In the genomic region with DNA sequence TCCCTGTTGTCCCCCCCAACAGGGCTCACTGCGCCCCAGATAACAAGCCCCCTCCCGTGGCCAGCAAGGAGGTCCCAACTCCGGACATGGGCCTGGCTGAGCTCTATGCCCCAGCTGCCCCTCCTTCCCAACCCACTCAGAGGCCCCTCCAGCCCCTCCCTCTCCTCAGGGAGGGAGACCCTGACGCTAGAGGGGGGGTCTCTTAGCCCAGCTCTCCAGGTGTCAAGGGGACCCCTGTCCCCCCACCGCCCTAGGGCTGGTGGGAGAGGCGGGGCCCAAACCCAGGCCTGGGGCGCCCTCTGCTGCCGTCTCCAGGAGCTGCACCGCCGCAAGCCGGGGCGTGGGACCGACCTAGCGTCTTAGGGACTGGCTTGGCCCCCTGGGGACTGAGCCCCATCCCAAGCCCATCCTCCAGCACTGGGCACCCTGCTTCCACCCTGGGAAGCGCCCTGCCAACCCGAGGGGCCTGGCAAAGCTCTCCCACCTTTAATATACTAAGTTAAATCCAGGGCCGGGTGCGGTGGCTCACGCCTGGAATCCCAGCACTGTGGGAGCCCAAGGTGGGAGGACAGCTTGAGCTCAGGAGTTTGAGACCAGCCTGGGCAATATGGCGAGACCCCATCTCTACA, we compare ENCODE assay signal across 9 cellular contexts. TPM values are rescaled to one million over a fixed set of nuclear protein-coding genes. Genes with fewer than 3 reads are reported as not detected.
DNase-seq lines count a peak whose midpoint lies in the region; ATAC-seq, FAIRE-seq and TF ChIP-seq lines count a peak whose summit lies in the region.
"Had no signal": no experiment of that assay in that cellular context is flagged by ENCODE, and none has a peak within 500 bp of the region (broad histone marks: within the 10 kb centered on the region; RNA-seq: fewer than 3 reads in every experiment).

No MANE protein-coding gene starts in this region.

- FAIRE-seq in kidney (lab: Jason Lieb, UNC): no peak
- FAIRE-seq: islet of Langerhans had no signal

- no peaks in the 10 kb centered on the region for H3K36me3 ChIP-seq in HAP-1 (replicated peaks)
- no peaks in the 10 kb centered on the region for H3K36me3 ChIP-seq in kidney (ENCODE audit: control insufficient read depth in 1 of 2, insufficient read depth in 2 of 2, low read length in 2 of 2)

- intact Hi-C loops in kidney (cut with DNase I): no loop called here

- peak; percentile 68 for TF ChIP-seq CTCF in AG10803 (conservative IDR thresholded peaks at IDR 0.05; ENCODE audit: low read length)
- TF ChIP-seq CTCF in astrocyte of the spinal cord (IDR thresholded peaks at IDR 0.05; ENCODE audit: low read depth, low read length): peak; percentile 90
- TF ChIP-seq CTCF in kidney (IDR thresholded peaks at IDR 0.05; ENCODE audit: borderline replicate concordance, extremely low read depth, insufficient read depth): peak; percentile 93

- ATAC-seq in GM21723 (IDR thresholded peaks at IDR 0.05; ENCODE audit: unreplicated experiment): no peak

- H3K4me1 ChIP-seq in HAP-1 (peaks cover 3% of the 10 kb centered on the region), kidney (ENCODE audit: control insufficient read depth in 1 of 2, insufficient read depth in 1 of 2, low read depth in 1 of 2, low read length in 2 of 2) (no peaks in the 10 kb centered on the region)

- in situ Hi-C loops in HAP-1 (cut with MboI; ENCODE audit: low sequenced_read_pairs): no loop called here
- in situ Hi-C loops in astrocyte of the spinal cord (cut with HindIII; ENCODE audit: low sequenced_read_pairs): no loop called here

- no peak overlapping the region for H3K27ac ChIP-seq in kidney (ENCODE audit: low read depth in 2 of 2, low read length in 2 of 2)

- H3K9ac ChIP-seq in kidney (ENCODE audit: low read length in 2 of 2): no peak overlapping the region

- DNase-seq in AG10803 (ENCODE audit: low read depth) (no peak), HAP-1 (ENCODE audit: low spot score in 2 of 2) (peak in 1 of 2 experiments; percentile 83), T-helper 9 cell (peak; percentile 74), astrocyte of the spinal cord (ENCODE audit: low read depth, low spot score) (no peak), kidney (peak; percentile 86), H4 (ENCODE audit: low spot score) (no peak)
- DNase-seq in stimulated activated CD4-positive, alpha-beta T cell treated with anti-CD3 and anti-CD28 coated beads, TNF-alpha, amount 100 ng/mL, for 48 hours (ENCODE audit: low read depth in 3 of 3): peak in 2 of 3 donors; percentile 53 to 64

- H3K9me3 ChIP-seq in HAP-1 (no peaks in the 10 kb centered on the region), kidney (ENCODE audit: control insufficient read depth in 1 of 2, low read length in 2 of 2) (no peaks in the 10 kb centered on the region)

- peaks cover 46% of the 10 kb centered on the region for H3K27me3 ChIP-seq in HAP-1 (ENCODE audit: low read depth)

- H3K4me3 ChIP-seq in AG10803 (ENCODE audit: low read length) (no peak overlapping the region), HAP-1 (peak overlapping the region; percentile 17; the same call in 1 of the 2 replicates), astrocyte of the spinal cord (ENCODE audit: low read depth, low read length) (no peak overlapping the region), kidney (ENCODE audit: low read length in 2 of 2) (no peak overlapping the region)

RNA-seq across cellular contexts. Expression of gene GRIN3B, which starts 1.4 kb away (rescaled TPM):
- 0.44 TPM for total RNA-seq in kidney
- 0.15 TPM for polyA plus RNA-seq in kidney (ENCODE audit: insufficient read depth, low read depth, low replicate concordance)
- total RNA-seq in H4 (2014; rRNA removed; shearing (Covaris generic)): 0.23 TPM in 1 of 2 replicates, not detected in the other

RNA-seq across cellular contexts. Expression of gene WDR18, which starts 17.5 kb away (rescaled TPM):
- total RNA-seq in kidney: 40.3 TPM
- polyA plus RNA-seq in kidney (ENCODE audit: insufficient read depth, low read depth, low replicate concordance): 77.2 TPM
- 61.9 and 77.2 TPM in 2 replicates for total RNA-seq in H4 (2014; rRNA removed; shearing (Covaris generic))

RNA-seq across cellular contexts. Expression of gene TMEM259, which starts 19.3 kb away (rescaled TPM):
- 180 TPM for total RNA-seq in kidney
- 129 TPM for polyA plus RNA-seq in kidney (ENCODE audit: insufficient read depth, low read depth, low replicate concordance)
- total RNA-seq in H4 (2014; rRNA removed; shearing (Covaris generic)): 57.0 and 72.5 TPM in 2 replicates

RNA-seq across cellular contexts. Expression of gene RNU6-2, which starts 19.7 kb away (rescaled TPM):
- not detected for total RNA-seq in kidney
- not detected for polyA plus RNA-seq in kidney (ENCODE audit: insufficient read depth, low read depth, low replicate concordance)
- not detected in 2 replicates for total RNA-seq in H4 (2014; rRNA removed; shearing (Covaris generic))

RNA-seq across cellular contexts. Expression of gene CNN2, which starts 24.8 kb away (rescaled TPM):
- 131 TPM for total RNA-seq in kidney
- polyA plus RNA-seq in kidney (ENCODE audit: insufficient read depth, low read depth, low replicate concordance): 64.1 TPM
- total RNA-seq in H4 (2014; rRNA removed; shearing (Covaris generic)): 111 and 123 TPM in 2 replicates

Comparison
In these comparisons a context has a peak if more than half of its experiments do, and no peak if none do; other contexts are left out.
1. DNase-seq: peak in T-helper 9 cell (single experiment), kidney (single experiment) and stimulated activated CD4-positive, alpha-beta T cell treated with anti-CD3 and anti-CD28 coated beads, TNF-alpha, amount 100 ng/mL, for 48 hours (2 of 3); none in AG10803 (single experiment), astrocyte of the spinal cord (single experiment) and H4 (single experiment).
2. Peak in every context shown above with its lines, with median percentiles within 50 percentile points of each other: CTCF ChIP-seq.